In the genomic region with DNA sequence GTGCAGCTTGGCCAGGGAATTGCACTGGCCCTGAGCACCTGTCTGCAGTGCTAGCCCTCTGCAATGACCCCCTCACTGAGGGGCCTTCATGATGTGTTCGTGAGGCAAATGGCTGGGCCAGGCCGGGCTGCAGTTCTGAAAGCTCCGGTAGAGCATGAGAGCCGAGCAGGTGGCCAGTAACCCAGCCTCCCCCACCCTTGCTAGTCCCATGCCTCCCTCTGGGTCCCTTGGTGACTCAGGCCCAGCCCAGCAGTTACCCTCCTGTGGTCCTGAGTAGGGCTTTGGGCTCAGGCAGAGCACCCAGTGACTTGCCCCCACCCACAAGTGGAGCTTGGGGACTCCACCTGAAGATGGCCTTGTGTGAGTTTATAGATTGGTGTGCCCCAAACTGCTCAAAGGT, we compare ENCODE assay signal across 17 cellular contexts. TPM values are rescaled to one million over a fixed set of nuclear protein-coding genes. Genes with fewer than 3 reads are reported as not detected.
A peak's percentile ranks its signal among the peaks of the same experiment; 100 is the strongest.
DNase-seq lines count a peak whose midpoint lies in the region; ATAC-seq, FAIRE-seq and TF ChIP-seq lines count a peak whose summit lies in the region.
"Had no signal": no experiment of that assay in that cellular context is flagged by ENCODE, and none has a peak within 500 bp of the region (broad histone marks: within the 10 kb centered on the region; RNA-seq: fewer than 3 reads in every experiment).

No MANE protein-coding gene starts in this region.

- peak overlapping the region; percentile 56 to 76 (median 69); a peak in 21 of 22 replicates for H3K9ac ChIP-seq in BLaER1 treated with 17β-estradiol and CSF1 and Interleukin-3, amounts not matched to agents 10 nM and 100 nM
- H3K9ac ChIP-seq in astrocyte (ENCODE audit: low read length) (no peak overlapping the region), neuronal stem cell (ENCODE audit: low read depth, low read length, poor library complexity) (no peak overlapping the region)

- H3K4me1 ChIP-seq in BLaER1 treated with 17β-estradiol and CSF1 and Interleukin-3, amounts not matched to agents 10 nM and 100 nM, result peaks cover 85 to 98% (median 88%) of the 10 kb centered on the region in 10 experiments
- H3K4me1 ChIP-seq in astrocyte (ENCODE audit: insufficient read depth, low read length) (peaks cover 4% of the 10 kb centered on the region), neuronal stem cell (ENCODE audit: control insufficient read depth in 2 of 2, insufficient read depth in 1 of 2, low read depth in 1 of 2, low read length in 2 of 2) (peaks cover 0 to 4% of the 10 kb centered on the region in 2 donors)
- H3K4me1 ChIP-seq: gastrocnemius medialis, testis had no signal

- no peaks in the 10 kb centered on the region for H3K9me3 ChIP-seq in BLaER1 treated with 17β-estradiol and CSF1 and Interleukin-3, amounts not matched to agents 10 nM and 100 nM (replicated peaks in 1 of 11)
- H3K9me3 ChIP-seq in astrocyte (ENCODE audit: insufficient read depth, low read depth, low read length) (no peaks in the 10 kb centered on the region), neuronal stem cell (replicated peaks in 1 of 2; ENCODE audit: control insufficient read depth in 2 of 2, insufficient read depth in 1 of 2, low read depth in 1 of 2, low read length in 2 of 2) (no peaks in the 10 kb centered on the region)
- H3K9me3 ChIP-seq: gastrocnemius medialis, testis had no signal

- H2BK5ac ChIP-seq in neuronal stem cell (ENCODE audit: low read length), result no peak overlapping the region

- H4K20me1 ChIP-seq in BLaER1 treated with 17β-estradiol and CSF1 and Interleukin-3, amounts not matched to agents 10 nM and 100 nM, result no peaks in the 10 kb centered on the region
- no peaks in the 10 kb centered on the region for H4K20me1 ChIP-seq in astrocyte (ENCODE audit: insufficient read depth, low read length)

- TF ChIP-seq CTCF in astrocyte (IDR thresholded peaks at IDR 0.05; ENCODE audit: insufficient read depth, low read depth, low read length), result no peak

- WGBS in neuronal stem cell (ENCODE audit: extremely low coverage in 2 of 2, insufficient read length in 2 of 2, insufficient replicate concordance in 1 of 2), 2 donors, result no CpG with 5 or more reads among the region's 4 CpGs

- no peak for ATAC-seq in GM19023 (IDR thresholded peaks at IDR 0.05; ENCODE audit: unreplicated experiment)
- ATAC-seq: gastrocnemius medialis had no signal

- H2AK5ac ChIP-seq in neuronal stem cell (ENCODE audit: low read depth, low read length), result peak overlapping the region; percentile 29

- H3K4me3 ChIP-seq in BLaER1 treated with 17β-estradiol and CSF1 and Interleukin-3, amounts not matched to agents 10 nM and 100 nM, result peak overlapping the region in 3 of 10 experiments; percentile 2 to 45 (median 37); a peak in 4 of 20 replicates
- H3K4me3 ChIP-seq in astrocyte (ENCODE audit: insufficient read depth, low read depth, low read length) (no peak overlapping the region), neuronal stem cell (ENCODE audit: low read length in 2 of 2) (no peak overlapping the region)
- H3K4me3 ChIP-seq: gastrocnemius medialis, testis had no signal

- H3K79me2 ChIP-seq in astrocyte (ENCODE audit: insufficient read depth, low read length), result no peaks in the 10 kb centered on the region

- H3K27me3 Mint-ChIP-seq in astrocyte (ENCODE audit: low read depth, unreplicated experiment), result peaks cover 7% of the 10 kb centered on the region

- no peak overlapping the region for H2AFZ ChIP-seq in astrocyte (ENCODE audit: low read depth, low read length)
- H2AFZ ChIP-seq in neuronal stem cell (ENCODE audit: low read length), result no peak overlapping the region

- H2BK12ac ChIP-seq in neuronal stem cell (ENCODE audit: low read length), result no peak overlapping the region

- H3K23ac ChIP-seq in neuronal stem cell (ENCODE audit: low read depth, low read length, poor library complexity), result no peak overlapping the region

- no peaks in the 10 kb centered on the region for H3K79me1 ChIP-seq in neuronal stem cell (ENCODE audit: low read depth, low read length)

- no peaks in the 10 kb centered on the region for H3K9me3 Mint-ChIP-seq in astrocyte (ENCODE audit: unreplicated experiment)

- no peak overlapping the region for H3K4ac ChIP-seq in neuronal stem cell (ENCODE audit: low read length)

- DNase-seq in D341Med (ENCODE audit: low spot score) (peak; percentile 15), astrocyte (ENCODE audit: low read depth) (no peak), neuronal stem cell (ENCODE audit: low spot score) (no peak), pons (ENCODE audit: low spot score) (no peak), NCI-H69 (lab: John Stamatoyannopoulos, UW) (no peak)
- DNase-seq: activated CD4-positive, alpha-beta T cell treated with anti-CD3 and anti-CD28 coated beads, Interleukin-2, amount 50 U/mL, for 48 hours; caudate nucleus; gastrocnemius medialis; GOT3; KG1; midbrain; NCI-H1930; NCI-H345; testis had no signal

- no peak overlapping the region for H2BK15ac ChIP-seq in neuronal stem cell (ENCODE audit: low read length)

- H3K27ac ChIP-seq in BLaER1 treated with 17β-estradiol and CSF1 and Interleukin-3, amounts not matched to agents 10 nM and 100 nM, result peak overlapping the region; percentile 62 to 90 (median 80)
- H3K27ac ChIP-seq in astrocyte (ENCODE audit: low read depth, low read length) (no peak overlapping the region), neuronal stem cell (replicated peaks; ENCODE audit: low read length) (no peak overlapping the region)
- H3K27ac ChIP-seq: gastrocnemius medialis, testis had no signal

- H4K8ac ChIP-seq in neuronal stem cell (ENCODE audit: low read depth, low read length), result no peak overlapping the region

- no peak overlapping the region for H3K18ac ChIP-seq in neuronal stem cell (ENCODE audit: low read length)

- no peak overlapping the region for H3K14ac ChIP-seq in neuronal stem cell (ENCODE audit: low read length)

- H3K4me2 ChIP-seq in BLaER1 treated with 17β-estradiol and CSF1 and Interleukin-3, amounts not matched to agents 10 nM and 100 nM, result peak overlapping the region; percentile 86 to 99 (median 97)
- H3K4me2 ChIP-seq in astrocyte (ENCODE audit: low read length) (no peak overlapping the region), neuronal stem cell (ENCODE audit: insufficient read depth, low read length, poor library complexity, severe bottlenecking) (no peak overlapping the region)

- H3K36me3 Mint-ChIP-seq in astrocyte (ENCODE audit: low read depth, unreplicated experiment), result no peaks in the 10 kb centered on the region

- peak overlapping the region; percentile 12 for H3K27ac Mint-ChIP-seq in astrocyte (ENCODE audit: unreplicated experiment)

- peaks cover 20% of the 10 kb centered on the region for H3K4me1 Mint-ChIP-seq in astrocyte (ENCODE audit: low read depth, unreplicated experiment)

- H4K91ac ChIP-seq in neuronal stem cell (ENCODE audit: low read depth, low read length, poor library complexity), result no peak overlapping the region

- no peak overlapping the region for H3K4me3 Mint-ChIP-seq in astrocyte (ENCODE audit: unreplicated experiment)

- FAIRE-seq in astrocyte (lab: Jason Lieb, UNC), result no peak
- FAIRE-seq: D721Med had no signal

- H2BK120ac ChIP-seq in neuronal stem cell (ENCODE audit: low read depth, low read length), result no peak overlapping the region

- H3K36me3 ChIP-seq in BLaER1 treated with 17β-estradiol and CSF1 and Interleukin-3, amounts not matched to agents 10 nM and 100 nM, result no peaks in the 10 kb centered on the region
- H3K36me3 ChIP-seq in astrocyte (ENCODE audit: insufficient read depth, low read length) (no peaks in the 10 kb centered on the region), neuronal stem cell (replicated peaks in 1 of 2; ENCODE audit: control insufficient read depth in 2 of 2, insufficient read depth in 2 of 2, low read length in 2 of 2) (no peaks in the 10 kb centered on the region)
- H3K36me3 ChIP-seq: gastrocnemius medialis had no signal

- H3K27me3 ChIP-seq in BLaER1 treated with 17β-estradiol and CSF1 and Interleukin-3, amounts not matched to agents 10 nM and 100 nM, result no peaks in the 10 kb centered on the region
- H3K27me3 ChIP-seq in astrocyte (ENCODE audit: insufficient read depth, low read length) (peaks cover 4% of the 10 kb centered on the region), neuronal stem cell (ENCODE audit: control insufficient read depth in 3 of 3, insufficient read depth in 3 of 3, low read depth in 1 of 3, low read length in 3 of 3) (peaks cover 0 to 8% (median 0%) of the 10 kb centered on the region in 3 experiments)
- H3K27me3 ChIP-seq: gastrocnemius medialis, testis had no signal

RNA-seq across cellular contexts. Expression of a gene that starts 16.1 kb away (rescaled TPM):
- 28.5 and 30.9 TPM in 2 replicates for total RNA-seq in astrocyte
- polyA plus RNA-seq in neuronal stem cell (2013, experiment 1 of 2), result 6.7 TPM
- 7.4 TPM for polyA plus RNA-seq in neuronal stem cell (2013, experiment 2 of 2)

RNA-seq across cellular contexts. Expression of a gene that starts 45.2 kb away (rescaled TPM):
- total RNA-seq in astrocyte, result 0.79 and 1.1 TPM in 2 replicates
- polyA plus RNA-seq in neuronal stem cell (2013, experiment 1 of 2), result 2.3 TPM
- 2.2 TPM for polyA plus RNA-seq in neuronal stem cell (2013, experiment 2 of 2)

Comparison
In these comparisons a context has a peak if more than half of its experiments do, and no peak if none do; other contexts are left out.
1. H3K27ac ChIP-seq: peak in BLaER1 treated with 17β-estradiol and CSF1 and Interleukin-3, amounts not matched to agents 10 nM and 100 nM (11 of 11); none in astrocyte (single experiment) and neuronal stem cell (single experiment).
2. H3K4me2 ChIP-seq: peak in BLaER1 treated with 17β-estradiol and CSF1 and Interleukin-3, amounts not matched to agents 10 nM and 100 nM (11 of 11); none in astrocyte (single experiment) and neuronal stem cell (single experiment).
3. H3K9ac ChIP-seq: peak in BLaER1 treated with 17β-estradiol and CSF1 and Interleukin-3, amounts not matched to agents 10 nM and 100 nM (11 of 11); none in astrocyte (single experiment) and neuronal stem cell (single experiment).